8 cellular contexts compared by ENCODE assay signal in the genomic region with DNA sequence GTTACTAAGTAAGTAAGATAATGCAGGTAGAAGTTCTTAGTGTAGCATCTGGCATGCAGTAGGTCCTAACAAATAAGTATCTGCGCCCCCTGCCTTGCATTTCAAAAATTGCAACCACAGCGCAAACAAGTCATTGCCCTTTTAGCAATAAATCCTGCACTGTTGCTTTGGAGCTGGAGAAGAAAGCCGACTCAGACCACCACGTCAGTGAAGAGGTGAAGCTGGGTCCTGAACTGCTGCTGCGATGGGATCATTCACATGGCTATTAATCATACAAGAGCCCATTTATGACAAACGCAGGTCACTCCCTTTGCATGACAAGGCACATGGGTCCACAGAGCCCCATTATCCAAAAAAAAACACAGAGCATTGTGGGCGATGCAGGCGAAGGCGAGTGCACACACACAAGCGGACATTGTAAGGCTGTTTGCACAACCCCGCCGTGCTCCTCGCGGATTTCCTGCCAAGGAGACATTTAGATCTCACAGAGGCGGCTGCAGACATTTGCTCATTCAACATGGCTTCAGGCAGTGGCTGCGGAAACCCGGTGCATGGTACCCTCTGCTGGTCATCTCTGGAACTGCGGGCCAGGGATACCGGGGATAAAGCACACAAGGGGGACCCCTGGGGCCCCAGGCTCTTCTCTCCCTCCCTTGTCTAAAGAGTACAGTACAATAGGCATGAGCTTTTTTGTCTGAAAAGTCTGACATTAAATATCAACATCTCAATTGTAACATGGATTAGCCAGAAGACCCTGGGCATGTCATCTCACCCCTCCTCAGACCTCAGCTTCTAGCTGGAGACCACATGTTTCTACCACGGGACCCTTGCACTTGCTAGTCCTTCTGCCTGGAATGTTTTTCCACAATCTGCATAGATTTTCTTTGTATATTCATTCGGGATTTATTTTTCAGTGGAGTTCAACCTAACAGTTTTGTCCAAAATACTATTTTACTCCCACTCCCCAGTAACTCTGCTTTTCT. TPM values are rescaled to one million over a fixed set of nuclear protein-coding genes. Genes with fewer than 3 reads are reported as not detected.
DNase-seq lines count a peak whose midpoint lies in the region; ATAC-seq lines count a peak whose summit lies in the region.

No MANE protein-coding gene starts in this region.

- H3K9me3 ChIP-seq in NT2/D1 (ENCODE audit: insufficient read depth, low read length) (no peaks in the 10 kb centered on the region), esophagus (ENCODE audit: control insufficient read depth in 2 of 2, insufficient read depth in 1 of 2, low read depth in 1 of 2, low read length in 1 of 2) (no peaks in the 10 kb centered on the region), mucosa of stomach (ENCODE audit: control insufficient read depth, low read length) (no peaks in the 10 kb centered on the region)

- H3K27ac ChIP-seq in esophagus (ENCODE audit: low read depth in 2 of 2, low read length in 1 of 2) = no peak overlapping the region

- H3K4me3 ChIP-seq in NT2/D1 (ENCODE audit: insufficient read length, low read depth) (peak overlapping the region; percentile 10), esophagus (ENCODE audit: low read depth in 1 of 2, low read length in 2 of 2) (peak overlapping the region; percentile 38 to 54), mucosa of stomach (ENCODE audit: low read length) (peak overlapping the region; percentile 49)

- DNase-seq in D341Med (ENCODE audit: low spot score) (peak; percentile 84), HT-29 (ENCODE audit: low spot score) (peak; percentile 71), NT2/D1 (ENCODE audit: low read depth, low spot score) (peak; percentile 78), activated T-cell treated with anti-CD3 and anti-CD28 coated beads for 1 hour (ENCODE audit: low read depth) (peak; percentile 81)
- peak; percentile 68 to 79 for DNase-seq in stimulated activated CD8-positive, alpha-beta memory T cell treated with anti-CD3 and anti-CD28 coated beads, Interleukin-7, amount 100 ng/mL, for 1 hour (ENCODE audit: low read depth in 2 of 2)

- H3K27me3 ChIP-seq in NT2/D1 (ENCODE audit: insufficient read depth, insufficient read length) (no peaks in the 10 kb centered on the region), esophagus (ENCODE audit: control insufficient read depth in 1 of 2, insufficient read depth in 2 of 2, low read length in 2 of 2) (no peaks in the 10 kb centered on the region), mucosa of stomach (ENCODE audit: control insufficient read depth, insufficient read depth, low read length) (no peaks in the 10 kb centered on the region)

- ATAC-seq in GM21367 (IDR thresholded peaks at IDR 0.05; ENCODE audit: unreplicated experiment) = peak; percentile 86

- H3K9ac ChIP-seq in NT2/D1 (ENCODE audit: insufficient read length, low read depth) (peak overlapping the region; percentile 76), mucosa of stomach (ENCODE audit: low read length) (peak overlapping the region; percentile 20)

- 4 to 5% methylated on average over 21 of the region's 21 CpGs for WGBS in esophagus, 2 donors

- H3K36me3 ChIP-seq in NT2/D1 (ENCODE audit: insufficient read depth, insufficient read length, low read length) (no peaks in the 10 kb centered on the region), esophagus (ENCODE audit: control insufficient read depth in 2 of 2, insufficient read depth in 2 of 2, low read length in 1 of 2) (no peaks in the 10 kb centered on the region), mucosa of stomach (ENCODE audit: control insufficient read depth, insufficient read depth, low read length) (no peaks in the 10 kb centered on the region)

- H3K4me1 ChIP-seq in NT2/D1 (ENCODE audit: insufficient read depth, insufficient read length) (no peaks in the 10 kb centered on the region), esophagus (ENCODE audit: control insufficient read depth in 2 of 2, insufficient read depth in 2 of 2, low read length in 1 of 2) (peaks cover 0 to 3% of the 10 kb centered on the region in 2 donors), mucosa of stomach (ENCODE audit: control insufficient read depth, insufficient read depth, low read length) (peaks cover 3% of the 10 kb centered on the region)

RNA-seq across cellular contexts. Expression of a gene that starts 56.7 kb away (rescaled TPM):
- total RNA-seq in HT-29 (2014; rRNA removed; shearing (Covaris generic)) = not detected in 2 replicates
- 1 to 10 TPM in 1 of 2 donors, under 1 TPM in 1; 0.47 to 1.0 TPM for polyA plus RNA-seq in esophagus
